24 cellular contexts compared by ENCODE assay signal in the genomic region with DNA sequence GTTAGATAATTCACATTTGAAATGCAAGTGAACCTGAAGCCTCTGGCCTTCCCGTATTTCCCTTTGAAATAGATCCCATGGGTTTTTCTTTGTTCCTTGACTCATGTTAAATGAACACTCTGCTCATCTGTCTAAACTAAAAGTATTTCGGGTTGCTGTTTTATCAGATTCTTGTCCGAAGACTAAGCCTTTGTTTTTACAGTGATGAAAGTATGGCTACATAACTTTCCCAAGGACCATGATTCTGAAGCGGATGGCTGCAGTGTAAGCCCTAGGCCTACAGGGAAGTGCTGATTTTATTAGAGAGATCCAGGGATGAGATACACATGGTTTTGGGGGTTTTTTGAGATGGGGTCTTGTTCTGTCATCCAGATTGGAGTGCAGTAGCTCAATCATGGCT.
"Had no signal": no experiment of that assay in that cellular context is flagged by ENCODE, and none has a peak within 500 bp of the region (broad histone marks: within the 10 kb centered on the region; RNA-seq: fewer than 3 reads in every experiment).

No MANE protein-coding gene starts in this region.

- ATAC-seq: gastrocnemius medialis; lower lobe of right lung; naive thymus-derived CD4-positive, alpha-beta T cell; psoas muscle; sciatic nerve; stimulated activated naive B cell treated with anti-CD40 and anti-IgM and Interleukin-4, amounts not matched to agents 10 μg/mL and 1 μg/mL and 100 μg/mL, for 72 hours; stimulated activated naive CD8-positive, alpha-beta T cell treated with anti-CD3 and anti-CD28 coated beads, Interleukin-15, amount 100 ng/mL, for 72 hours had no signal

- H3K79me2 ChIP-seq: parathyroid adenoma had no signal

- H3K27me3 ChIP-seq: esophagus muscularis mucosa, gastrocnemius medialis, spleen, testis, tibial nerve had no signal

- H3K27me3 Mint-ChIP-seq: central memory CD8-positive, alpha-beta T cell; memory B cell; naive thymus-derived CD4-positive, alpha-beta T cell; stimulated activated naive B cell treated with anti-CD40 and anti-IgM and Interleukin-4, amounts not matched to agents 10 μg/mL and 1 μg/mL and 100 μg/mL, for 72 hours; stimulated activated naive CD8-positive, alpha-beta T cell treated with anti-CD3 and anti-CD28 coated beads, Interleukin-15, amount 100 ng/mL, for 72 hours had no signal

- H3K9ac ChIP-seq: parathyroid adenoma had no signal

- H3K9me3 Mint-ChIP-seq: central memory CD8-positive, alpha-beta T cell; immature natural killer cell; memory B cell; stimulated activated naive B cell treated with anti-CD40 and anti-IgM and Interleukin-4, amounts not matched to agents 10 μg/mL and 1 μg/mL and 100 μg/mL, for 72 hours; stimulated activated naive CD8-positive, alpha-beta T cell treated with anti-CD3 and anti-CD28 coated beads, Interleukin-15, amount 100 ng/mL, for 72 hours had no signal

- H3K36me3 ChIP-seq: left ventricle myocardium inferior, lower lobe of right lung, tibial nerve had no signal

- H3K4me3 Mint-ChIP-seq: central memory CD8-positive, alpha-beta T cell; immature natural killer cell; memory B cell; naive thymus-derived CD4-positive, alpha-beta T cell; stimulated activated naive B cell treated with anti-CD40 and anti-IgM and Interleukin-4, amounts not matched to agents 10 μg/mL and 1 μg/mL and 100 μg/mL, for 72 hours; stimulated activated naive CD8-positive, alpha-beta T cell treated with anti-CD3 and anti-CD28 coated beads, Interleukin-15, amount 100 ng/mL, for 72 hours had no signal

- H3K27ac Mint-ChIP-seq: immature natural killer cell; memory B cell; naive thymus-derived CD4-positive, alpha-beta T cell; stimulated activated naive B cell treated with anti-CD40 and anti-IgM and Interleukin-4, amounts not matched to agents 10 μg/mL and 1 μg/mL and 100 μg/mL, for 72 hours; stimulated activated naive CD8-positive, alpha-beta T cell treated with anti-CD3 and anti-CD28 coated beads, Interleukin-15, amount 100 ng/mL, for 72 hours had no signal

- H3K27ac ChIP-seq: epithelial cell of prostate, esophagus muscularis mucosa, gastrocnemius medialis, left ventricle myocardium inferior, lower lobe of right lung, parathyroid adenoma, psoas muscle, spleen, testis, tibial nerve had no signal

- H3K4me1 ChIP-seq: esophagus muscularis mucosa, gastrocnemius medialis, left ventricle myocardium inferior, lower lobe of right lung, parathyroid adenoma, psoas muscle, spleen, testis, tibial nerve had no signal

- H3K4me1 Mint-ChIP-seq: central memory CD8-positive, alpha-beta T cell; immature natural killer cell; memory B cell; stimulated activated naive B cell treated with anti-CD40 and anti-IgM and Interleukin-4, amounts not matched to agents 10 μg/mL and 1 μg/mL and 100 μg/mL, for 72 hours had no signal

- DNase-seq: effector memory CD4-positive, alpha-beta T cell; gastrocnemius medialis; glutamatergic neuron; immature natural killer cell; left ventricle myocardium inferior; lower lobe of right lung; naive thymus-derived CD4-positive, alpha-beta T cell; nucleus accumbens; psoas muscle; retina; spleen; stimulated activated CD4-positive, alpha-beta T cell treated with anti-CD3 and anti-CD28 coated beads, Interleukin-15, amount 100 ng/mL, for 24 hours; stimulated activated CD4-positive, alpha-beta T cell treated with anti-CD3 and anti-CD28 coated beads, Interleukin-1b, Interleukin-23, amount 100 ng/mL, for 48 hours; stimulated activated CD4-positive, alpha-beta T cell treated with anti-CD3 and anti-CD28 coated beads, Interleukin-4, amount 100 ng/mL, for 4 hours; stimulated activated naive B cell treated with anti-CD40 and anti-IgM and Interleukin-4, amounts not matched to agents 10 μg/mL and 1 μg/mL and 100 μg/mL, for 72 hours; stimulated activated naive CD8-positive, alpha-beta T cell treated with anti-CD3 and anti-CD28 coated beads, Interleukin-15, amount 100 ng/mL, for 72 hours; testis had no signal

- H2AFZ ChIP-seq: parathyroid adenoma had no signal

- H3K9me3 ChIP-seq: esophagus muscularis mucosa, gastrocnemius medialis, left ventricle myocardium inferior, lower lobe of right lung, psoas muscle, spleen, testis, tibial nerve had no signal

- H3K4me3 ChIP-seq: esophagus muscularis mucosa, gastrocnemius medialis, left ventricle myocardium inferior, lower lobe of right lung, psoas muscle, spleen, testis, tibial nerve had no signal
